8 cellular contexts compared by ENCODE assay signal in the genomic region with DNA sequence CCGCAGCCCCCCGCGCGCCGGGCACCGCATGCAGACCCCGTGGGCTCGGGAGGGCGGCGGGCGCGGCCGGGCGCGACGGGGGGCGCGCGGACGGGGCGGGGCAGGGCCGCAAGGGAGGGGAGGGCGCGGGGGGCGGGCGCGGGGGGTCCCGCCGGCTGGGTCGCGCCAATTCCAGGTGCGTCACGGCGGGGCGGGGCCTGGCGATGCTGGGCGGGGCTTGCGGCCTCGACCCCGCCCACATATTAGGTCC. TPM values are rescaled to one million over a fixed set of nuclear protein-coding genes. Genes with fewer than 3 reads are reported as not detected.
DNase-seq lines count a peak whose midpoint lies in the region; ATAC-seq and TF ChIP-seq lines count a peak whose summit lies in the region.

No MANE protein-coding gene starts in this region.

- no peak overlapping the region for H3K4me3 Mint-ChIP-seq in activated CD8-positive, alpha-beta memory T cell treated with anti-CD3 and anti-CD28 coated beads, Interleukin-2, amount 10 ng/mL, durations not matched to agents 7 days and 5 days
- H3K4me3 Mint-ChIP-seq in activated CD4-positive, alpha-beta T cell treated with anti-CD3 and anti-CD28 coated beads, Interleukin-2, amount 10 ng/mL, durations not matched to agents 7 days and 5 days, result peak overlapping the region; percentile 83
- H3K4me3 Mint-ChIP-seq in HFFc6, result no peak overlapping the region; the same call in 1 of the 2 replicates

- peak; percentile 57 to 86 for DNase-seq in activated CD8-positive, alpha-beta memory T cell treated with anti-CD3 and anti-CD28 coated beads for 1 hour (ENCODE audit: extremely low read depth in 1 of 2, low read depth in 1 of 2)
- DNase-seq in activated CD8-positive, alpha-beta memory T cell treated with anti-CD3 and anti-CD28 coated beads, Interleukin-2, amount 10 ng/mL, durations not matched to agents 7 days and 5 days, result no peak
- DNase-seq in activated CD4-positive, alpha-beta T cell treated with anti-CD3 and anti-CD28 coated beads, Interleukin-2, amount 10 ng/mL, durations not matched to agents 7 days and 5 days, result no peak
- DNase-seq in epithelial cell of esophagus (ENCODE audit: low read depth) (peak; percentile 86), retinal pigment epithelial cell (ENCODE audit: low read depth) (no peak), islet precursor cell (no peak), HFFc6 (no peak)

- ATAC-seq in activated CD8-positive, alpha-beta memory T cell treated with anti-CD3 and anti-CD28 coated beads, Interleukin-2, amount 10 ng/mL, durations not matched to agents 7 days and 5 days, result no peak
- ATAC-seq in HG02885 (IDR thresholded peaks at IDR 0.05; ENCODE audit: poor library complexity, unreplicated experiment), result no peak

- TF ChIP-seq CTCF in epithelial cell of esophagus (IDR thresholded peaks at IDR 0.05; ENCODE audit: insufficient read depth, low read depth, low read length, missing control alignments), result no peak
- TF ChIP-seq CTCF in retinal pigment epithelial cell (conservative IDR thresholded peaks at IDR 0.05; ENCODE audit: low read depth, low read length), result no peak
- no peak for TF ChIP-seq CTCF in HFFc6 (IDR thresholded peaks at IDR 0.05)

- H3K36me3 Mint-ChIP-seq in activated CD8-positive, alpha-beta memory T cell treated with anti-CD3 and anti-CD28 coated beads, Interleukin-2, amount 10 ng/mL, durations not matched to agents 7 days and 5 days, result peaks cover 17% of the 10 kb centered on the region
- H3K36me3 Mint-ChIP-seq in activated CD4-positive, alpha-beta T cell treated with anti-CD3 and anti-CD28 coated beads, Interleukin-2, amount 10 ng/mL, durations not matched to agents 7 days and 5 days (ENCODE audit: low read depth), result peaks cover 23% of the 10 kb centered on the region
- H3K36me3 Mint-ChIP-seq in HFFc6 (ENCODE audit: low read depth), result peaks cover 22% of the 10 kb centered on the region

- H3K4me3 ChIP-seq in epithelial cell of esophagus (ENCODE audit: low read length) (peak overlapping the region; percentile 27), retinal pigment epithelial cell (ENCODE audit: low read length) (peak overlapping the region; percentile 20)

- H3K27me3 Mint-ChIP-seq in activated CD8-positive, alpha-beta memory T cell treated with anti-CD3 and anti-CD28 coated beads, Interleukin-2, amount 10 ng/mL, durations not matched to agents 7 days and 5 days, result no peaks in the 10 kb centered on the region
- H3K27me3 Mint-ChIP-seq in activated CD4-positive, alpha-beta T cell treated with anti-CD3 and anti-CD28 coated beads, Interleukin-2, amount 10 ng/mL, durations not matched to agents 7 days and 5 days, result no peaks in the 10 kb centered on the region
- peaks cover 5% of the 10 kb centered on the region for H3K27me3 Mint-ChIP-seq in HFFc6 (ENCODE audit: insufficient read depth)

- peaks cover 22% of the 10 kb centered on the region for H3K4me1 Mint-ChIP-seq in activated CD8-positive, alpha-beta memory T cell treated with anti-CD3 and anti-CD28 coated beads, Interleukin-2, amount 10 ng/mL, durations not matched to agents 7 days and 5 days
- H3K4me1 Mint-ChIP-seq in activated CD4-positive, alpha-beta T cell treated with anti-CD3 and anti-CD28 coated beads, Interleukin-2, amount 10 ng/mL, durations not matched to agents 7 days and 5 days, result peaks cover 25% of the 10 kb centered on the region
- H3K4me1 Mint-ChIP-seq in HFFc6 (ENCODE audit: low read depth), result peaks cover 20% of the 10 kb centered on the region

- POLR2A ChIA-PET in activated CD4-positive, alpha-beta T cell treated with anti-CD3 and anti-CD28 coated beads, Interleukin-2, amount 10 ng/mL, durations not matched to agents 7 days and 5 days (lab: Charles Lee), result interaction anchor here (1.4 kb wide), 1 partner anchor 33 kb away, joined by 3 read pairs; a partner anchor contains a TSS

- CTCF ChIA-PET in activated CD8-positive, alpha-beta memory T cell treated with anti-CD3 and anti-CD28 coated beads, Interleukin-2, amount 10 ng/mL, durations not matched to agents 7 days and 5 days (lab: Charles Lee), result interaction anchor here (1.0 to 8.1 kb wide), 15 partner anchors 10 to 387 kb away, joined by 3 to 78 read pairs (median 6); a partner anchor contains a TSS
- CTCF ChIA-PET in activated CD4-positive, alpha-beta T cell treated with anti-CD3 and anti-CD28 coated beads, Interleukin-2, amount 10 ng/mL, durations not matched to agents 7 days and 5 days (lab: Charles Lee), result interaction anchor here (0.7 to 6.0 kb wide), 10 partner anchors 11 to 177 kb away, joined by 3 to 37 read pairs (median 4); a partner anchor contains a TSS

- H3K27ac Mint-ChIP-seq in activated CD8-positive, alpha-beta memory T cell treated with anti-CD3 and anti-CD28 coated beads, Interleukin-2, amount 10 ng/mL, durations not matched to agents 7 days and 5 days, result no peak overlapping the region
- H3K27ac Mint-ChIP-seq in activated CD4-positive, alpha-beta T cell treated with anti-CD3 and anti-CD28 coated beads, Interleukin-2, amount 10 ng/mL, durations not matched to agents 7 days and 5 days, result no peak overlapping the region
- no peak overlapping the region for H3K27ac Mint-ChIP-seq in HFFc6

- H3K9me3 Mint-ChIP-seq in activated CD8-positive, alpha-beta memory T cell treated with anti-CD3 and anti-CD28 coated beads, Interleukin-2, amount 10 ng/mL, durations not matched to agents 7 days and 5 days (ENCODE audit: low read depth), result no peaks in the 10 kb centered on the region
- H3K9me3 Mint-ChIP-seq in activated CD4-positive, alpha-beta T cell treated with anti-CD3 and anti-CD28 coated beads, Interleukin-2, amount 10 ng/mL, durations not matched to agents 7 days and 5 days, result peaks cover 7% of the 10 kb centered on the region
- peaks cover 15% of the 10 kb centered on the region for H3K9me3 Mint-ChIP-seq in HFFc6

RNA-seq across cellular contexts. Expression of a gene that starts 0.2 kb away (rescaled TPM):
- 10 to 100 TPM; 26.3 to 28.0 TPM for total RNA-seq in activated CD8-positive, alpha-beta memory T cell treated with anti-CD3 and anti-CD28 coated beads, Interleukin-2, amount 10 ng/mL, durations not matched to agents 7 days and 5 days
- 10 to 100 TPM; 39.9 to 45.4 TPM for total RNA-seq in activated CD4-positive, alpha-beta T cell treated with anti-CD3 and anti-CD28 coated beads, Interleukin-2, amount 10 ng/mL, durations not matched to agents 7 days and 5 days
- 10 to 100 TPM; 18.7 to 20.0 (median 19.5) TPM for total RNA-seq in HFFc6 (2021; fragmentation: NEBNext Ultra II Directional; extraction: Animal tissue kit (Norgen Biotek cat#: 25700))

RNA-seq across cellular contexts. Expression of a gene that starts 15.5 kb away (rescaled TPM):
- 10 to 100 TPM; 79.9 to 95.5 TPM for total RNA-seq in activated CD8-positive, alpha-beta memory T cell treated with anti-CD3 and anti-CD28 coated beads, Interleukin-2, amount 10 ng/mL, durations not matched to agents 7 days and 5 days
- total RNA-seq in activated CD4-positive, alpha-beta T cell treated with anti-CD3 and anti-CD28 coated beads, Interleukin-2, amount 10 ng/mL, durations not matched to agents 7 days and 5 days, result 10 to 100 TPM; 79.7 to 87.0 TPM
- total RNA-seq in HFFc6 (2021; fragmentation: NEBNext Ultra II Directional; extraction: Animal tissue kit (Norgen Biotek cat#: 25700)), result 10 to 100 TPM; 56.8 to 84.2 (median 76.1) TPM

RNA-seq across cellular contexts. Expression of a gene that starts 32.4 kb away (rescaled TPM):
- 10 to 100 TPM; 21.6 to 26.2 TPM for total RNA-seq in activated CD8-positive, alpha-beta memory T cell treated with anti-CD3 and anti-CD28 coated beads, Interleukin-2, amount 10 ng/mL, durations not matched to agents 7 days and 5 days
- total RNA-seq in activated CD4-positive, alpha-beta T cell treated with anti-CD3 and anti-CD28 coated beads, Interleukin-2, amount 10 ng/mL, durations not matched to agents 7 days and 5 days, result 10 to 100 TPM; 18.5 to 29.2 TPM
- total RNA-seq in HFFc6 (2021; fragmentation: NEBNext Ultra II Directional; extraction: Animal tissue kit (Norgen Biotek cat#: 25700)), result 10 to 100 TPM; 14.0 to 21.6 (median 16.4) TPM

Comparison
In these comparisons a context has a peak if more than half of its experiments do, and no peak if none do; other contexts are left out.
1. DNase-seq: peak in activated CD8-positive, alpha-beta memory T cell treated with anti-CD3 and anti-CD28 coated beads for 1 hour (2 of 2) and epithelial cell of esophagus (single experiment); none in activated CD8-positive, alpha-beta memory T cell treated with anti-CD3 and anti-CD28 coated beads, Interleukin-2, amount 10 ng/mL, durations not matched to agents 7 days and 5 days (single experiment), activated CD4-positive, alpha-beta T cell treated with anti-CD3 and anti-CD28 coated beads, Interleukin-2, amount 10 ng/mL, durations not matched to agents 7 days and 5 days (single experiment), retinal pigment epithelial cell (single experiment), islet precursor cell (single experiment) and HFFc6 (single experiment).